ENCODE assay signal across 18 cellular contexts in the genomic region with DNA sequence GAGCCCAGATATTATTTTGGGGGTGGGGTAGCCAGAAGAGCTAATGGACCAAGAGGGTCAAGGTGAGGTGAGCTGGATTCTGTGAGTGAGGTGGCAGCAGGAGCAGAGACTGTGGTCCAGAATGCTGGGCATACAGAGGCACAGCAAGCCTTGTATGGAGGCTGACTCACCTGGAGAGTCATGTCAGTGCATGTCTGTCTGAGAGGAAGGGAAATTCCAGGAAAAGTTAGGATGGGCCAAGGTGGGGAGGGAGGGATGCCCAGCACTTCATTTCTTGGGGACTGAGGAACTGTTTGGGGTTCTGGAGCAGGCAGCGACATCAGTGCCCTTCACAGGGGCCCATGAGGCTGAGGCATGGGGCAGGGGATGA. TPM values are rescaled to one million over a fixed set of nuclear protein-coding genes. Genes with fewer than 3 reads are reported as not detected.
DNase-seq lines count a peak whose midpoint lies in the region; ATAC-seq and TF ChIP-seq lines count a peak whose summit lies in the region.
"Had no signal": no experiment of that assay in that cellular context is flagged by ENCODE, and none has a peak within 500 bp of the region (broad histone marks: within the 10 kb centered on the region; RNA-seq: fewer than 3 reads in every experiment).

No MANE protein-coding gene starts in this region.

- CTCF ChIA-PET in RWPE1 (lab: Yijun Ruan, JAX) = interaction anchor here (0.6 to 1.6 kb wide), 4 partner anchors 11 to 606 kb away, joined by 3 to 6 read pairs (median 3); no protein-coding TSS in a partner anchor

- peak; percentile 26 for DNase-seq in A172 (ENCODE audit: low spot score)
- DNase-seq in Daoy (ENCODE audit: low read depth) = peak; percentile 20
- peak; percentile 79 for DNase-seq in RWPE1 (ENCODE audit: low spot score)
- no peak for DNase-seq in ecto neural progenitor cell (ENCODE audit: low spot score)
- DNase-seq in NK-92 (lab: John Stamatoyannopoulos, UW; ENCODE audit: unreplicated experiment) = no peak
- DNase-seq in NCI-H1436 treated with DMSO at 0.1 percent for 48 hours (lab: John Stamatoyannopoulos, UW) = no peak
- DNase-seq: activated naive CD4-positive, alpha-beta T cell; AML-193; mesenchymal stem cell; naive thymus-derived CD4-positive, alpha-beta T cell; NCI-H82; stimulated activated naive CD4-positive, alpha-beta T cell; tibial artery had no signal

- ATAC-seq in esophagus mucosa (peak; percentile 78), GM19324 (IDR thresholded peaks at IDR 0.05; ENCODE audit: low FRiP score, unreplicated experiment) (no peak)
- ATAC-seq: naive thymus-derived CD4-positive, alpha-beta T cell; Panc1; sciatic nerve had no signal

- TF ChIP-seq CTCF in RWPE1 (conservative IDR thresholded peaks at IDR 0.05; ENCODE audit: low read depth) = no peak

- POLR2A ChIA-PET in RWPE1 (lab: Yijun Ruan, JAX; ENCODE audit: low non-redundant PET) = interaction anchor here (0.6 kb wide), 3 partner anchors 12 to 708 kb away, joined by 3 to 6 read pairs (median 3); no protein-coding TSS in a partner anchor

- peak overlapping the region; percentile 81 for H3K27ac ChIP-seq in RWPE1
- H3K27ac ChIP-seq: hepatocyte, tibial artery had no signal

RNA-seq across cellular contexts. Expression of gene PER2, which starts 21.1 kb away (rescaled TPM):
- total RNA-seq in A172 (2014; rRNA removed; shearing (Covaris generic)) = 1.4 and 1.6 TPM in 2 replicates
- 1.7 and 3.3 TPM in 2 replicates for total RNA-seq in Daoy (2014; rRNA removed; shearing (Covaris generic))
- 18.7 TPM for total RNA-seq in esophagus mucosa

RNA-seq across cellular contexts. Expression of gene HES6, which starts 27.5 kb away (rescaled TPM):
- 28.6 and 31.7 TPM in 2 replicates for total RNA-seq in A172 (2014; rRNA removed; shearing (Covaris generic))
- 9.8 and 13.1 TPM in 2 replicates for total RNA-seq in Daoy (2014; rRNA removed; shearing (Covaris generic))
- total RNA-seq in esophagus mucosa = 2.2 TPM

RNA-seq across cellular contexts. Expression of gene TRAF3IP1, which starts 53.0 kb away (rescaled TPM):
- total RNA-seq in A172 (2014; rRNA removed; shearing (Covaris generic)) = 14.0 and 17.9 TPM in 2 replicates
- 4.1 and 7.0 TPM in 2 replicates for total RNA-seq in Daoy (2014; rRNA removed; shearing (Covaris generic))
- 10.8 TPM for total RNA-seq in esophagus mucosa

Comparison
In these comparisons a context has a peak if more than half of its experiments do, and no peak if none do; other contexts are left out.
1. DNase-seq: peak in A172 (single experiment), Daoy (single experiment) and RWPE1 (single experiment); none in ecto neural progenitor cell (single experiment), NK-92 (single experiment) and NCI-H1436 treated with DMSO at 0.1 percent for 48 hours (single experiment).